Comparison of ENCODE assay signal across 8 cellular contexts in the genomic region with DNA sequence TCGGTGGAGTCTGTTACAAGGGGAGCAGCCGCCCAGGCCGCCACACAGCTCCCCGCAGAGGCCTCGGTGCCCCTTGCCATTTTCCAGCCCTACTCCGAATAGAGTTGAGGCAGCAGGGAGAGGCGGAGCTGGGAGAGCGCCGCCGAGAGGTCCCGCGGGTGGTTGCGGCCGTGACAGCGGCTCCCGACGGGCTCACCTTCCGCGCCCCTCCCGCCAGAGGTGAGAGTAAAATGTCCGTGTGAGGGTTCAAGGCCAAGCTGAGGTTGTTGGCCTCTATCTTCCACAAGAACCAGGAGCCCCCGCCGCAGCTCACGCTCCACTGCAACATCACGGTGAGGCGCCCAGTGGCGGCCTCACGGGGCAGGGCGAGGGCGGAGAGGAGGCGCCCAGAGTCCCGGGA. TPM values are rescaled to one million over a fixed set of nuclear protein-coding genes. Genes with fewer than 3 reads are reported as not detected.
A peak's percentile ranks its signal among the peaks of the same experiment; 100 is the strongest.
DNase-seq lines count a peak whose midpoint lies in the region; ATAC-seq and TF ChIP-seq lines count a peak whose summit lies in the region.
"Not testable (repeated sequence)": the region's sequence is repeated elsewhere in the genome, so short reads cannot be mapped to it uniquely, and the experiment has no call there.

No MANE protein-coding gene starts in this region.

- H3F3A ChIP-seq in Loucy (ENCODE audit: low read depth) = not testable (repeated sequence)

- H4K20me1 ChIP-seq in Loucy (ENCODE audit: insufficient read depth, low read length, poor library complexity, severe bottlenecking) = not testable (repeated sequence)

- H3K27ac ChIP-seq in esophagus squamous epithelium = peak overlapping the region; percentile 79 to 85 (median 81)
- peak overlapping the region in 1 of 3 donors; percentile 40 for H3K27ac ChIP-seq in right lobe of liver
- peak overlapping the region; percentile 67 for H3K27ac ChIP-seq in suprapubic skin

- TF ChIP-seq EP300 in suprapubic skin (IDR thresholded peaks at IDR 0.05) = not testable (repeated sequence)

- H3K9ac ChIP-seq in Loucy (ENCODE audit: low read depth, low read length, poor library complexity, severe bottlenecking) = not testable (repeated sequence)
- peak overlapping the region; percentile 58 for H3K9ac ChIP-seq in adipocyte (ENCODE audit: low read length)

- H2AFZ ChIP-seq in Loucy (ENCODE audit: low read length) = not testable (repeated sequence)

- TF ChIP-seq CTCF in BJ (IDR thresholded peaks at IDR 0.05; ENCODE audit: insufficient read depth, low read depth, low read length) (0 out of 2 replicates have a peak, but pooled peaks have one; percentile 15), esophagus squamous epithelium (IDR thresholded peaks at IDR 0.05) (peak in 1 of 6 experiments; percentile 25)
- not testable (repeated sequence) for TF ChIP-seq CTCF in Loucy (conservative IDR thresholded peaks at IDR 0.05; ENCODE audit: low read length); right lobe of liver (IDR thresholded peaks at IDR 0.05); suprapubic skin (IDR thresholded peaks at IDR 0.05)

- not testable (repeated sequence) for DNase-seq in BJ (ENCODE audit: low read depth); adipocyte (ENCODE audit: low read depth); esophagus squamous epithelium (lab: John Stamatoyannopoulos, UW)
- DNase-seq in activated CD4-positive, alpha-beta T cell treated with anti-CD3 and anti-CD28 coated beads, Interleukin-2, amount 50 U/mL, for 48 hours = peak; percentile 20 to 40
- DNase-seq in right lobe of liver (peak in 2 of 3 donors; percentile 24 to 57), sciatic nerve (ENCODE audit: low spot score) (peak; percentile 58), suprapubic skin (ENCODE audit: low spot score in 2 of 2) (peak; percentile 57 to 87)

- intact Hi-C loops in esophagus squamous epithelium (cut with DNase I); right lobe of liver (cut with DNase I); sciatic nerve (cut with DNase I): not testable (repeated sequence)

- H3K4me3 ChIP-seq in BJ (ENCODE audit: low read depth, low read length) = peak overlapping the region; percentile 43
- peak overlapping the region; percentile 49 for H3K4me3 ChIP-seq in Loucy (ENCODE audit: low read length, poor library complexity, severe bottlenecking)
- peak overlapping the region; percentile 63 for H3K4me3 ChIP-seq in adipocyte (ENCODE audit: low read length)
- peak overlapping the region; percentile 24 to 60 (median 44) for H3K4me3 ChIP-seq in esophagus squamous epithelium
- H3K4me3 ChIP-seq in right lobe of liver = peak overlapping the region; percentile 16 to 43 (median 39)
- H3K4me3 ChIP-seq in suprapubic skin = peak overlapping the region; percentile 45

- CTCF ChIA-PET in BJ (lab: Yijun Ruan, JAX) = not testable (repeated sequence)

- not testable (repeated sequence) for H3K9me2 ChIP-seq in Loucy (replicated peaks; ENCODE audit: low read depth, low read length)

- TF ChIP-seq POLR2A in esophagus squamous epithelium (IDR thresholded peaks at IDR 0.05); right lobe of liver (IDR thresholded peaks at IDR 0.05); suprapubic skin (IDR thresholded peaks at IDR 0.05): not testable (repeated sequence)

- not testable (repeated sequence) for ATAC-seq in right lobe of liver, sciatic nerve

- not testable (repeated sequence) for H3K4me2 ChIP-seq in Loucy (ENCODE audit: low read depth, low read length, poor library complexity, severe bottlenecking)

- not testable (repeated sequence) for H3K9me3 ChIP-seq in Loucy (ENCODE audit: insufficient read depth, low read depth, low read length); adipocyte (ENCODE audit: control insufficient read depth, low read length); esophagus squamous epithelium; right lobe of liver; suprapubic skin

- no CpG with 5 or more reads among the region's 32 CpGs for WGBS in esophagus squamous epithelium, 2 donors
- WGBS in right lobe of liver (ENCODE audit: insufficient coverage, low coverage, low lambda C conversion rate, missing lambda C conversion rate) = no CpG with 5 or more reads among the region's 32 CpGs
- no CpG with 5 or more reads among the region's 32 CpGs for WGBS in suprapubic skin

- POLR2A ChIA-PET in BJ (lab: Charles Lee) = not testable (repeated sequence)

- H3K36me3 ChIP-seq in BJ (ENCODE audit: control insufficient read depth, insufficient read depth, low read length); Loucy (ENCODE audit: insufficient read depth, low read length); adipocyte (ENCODE audit: control insufficient read depth, insufficient read depth, low read length, severe bottlenecking); esophagus squamous epithelium; right lobe of liver; suprapubic skin: not testable (repeated sequence)

- H3K4me1 ChIP-seq in Loucy (ENCODE audit: insufficient read depth, low read length, poor library complexity, severe bottlenecking); adipocyte (ENCODE audit: control insufficient read depth, insufficient read depth, low read length); esophagus squamous epithelium; right lobe of liver; suprapubic skin: not testable (repeated sequence)

- H3K27me3 ChIP-seq in BJ (ENCODE audit: control insufficient read depth, insufficient read depth, low read length); Loucy (ENCODE audit: insufficient read depth, low read length, poor library complexity, severe bottlenecking); adipocyte (replicated peaks; ENCODE audit: control insufficient read depth, insufficient read depth, low read length); esophagus squamous epithelium; right lobe of liver; suprapubic skin: not testable (repeated sequence)

- not testable (repeated sequence) for H3K79me2 ChIP-seq in Loucy (ENCODE audit: insufficient read depth, low read length)

RNA-seq across cellular contexts. Expression of gene GOLGA6L9, which starts 15.8 kb away (rescaled TPM):
- polyA plus RNA-seq in BJ (2011; rRNA removed) = 0.72 and 0.91 TPM in 2 replicates
- polyA minus RNA-seq in BJ (2011; rRNA and poly(A)+ RNA removed) = 0.38 and 0.77 TPM in 2 replicates
- total RNA-seq in esophagus squamous epithelium (10 to 100 TPM in 2 of 4 donors, 1 to 10 TPM in 2; 3.4 to 23.1 (median 11.6) TPM), right lobe of liver (1 to 10 TPM in 3 of 6 experiments, under 1 TPM in 3; 0.49 to 1.2 (median 0.94) TPM), sciatic nerve (3.2 TPM), suprapubic skin (1 to 10 TPM; 4.2 to 9.7 (median 5.5) TPM)
